ENCODE assay signal across 20 cellular contexts in genomic region chr4:10861036-10861435, GRCh38.
A peak's percentile ranks its signal among the peaks of the same experiment; 100 is the strongest.
DNase-seq lines count a peak whose midpoint lies in the region; TF ChIP-seq lines count a peak whose summit lies in the region.
"Had no signal": no experiment of that assay in that cellular context is flagged by ENCODE, and none has a peak within 500 bp of the region (broad histone marks: within the 10 kb centered on the region; RNA-seq: fewer than 3 reads in every experiment).

No MANE protein-coding gene starts in this region.

- H3K9me3 ChIP-seq in osteoblast (ENCODE audit: low read depth, low read length), result no peaks in the 10 kb centered on the region
- H3K9me3 ChIP-seq in Caco-2, result peaks cover 8% of the 10 kb centered on the region; the same call in 1 of the 2 replicates
- H3K9me3 ChIP-seq: BE2C, BLaER1 had no signal

- no peak overlapping the region for H3K27ac ChIP-seq in osteoblast (ENCODE audit: low read depth, low read length)
- H3K27ac ChIP-seq: BLaER1 had no signal

- H3K4me2 ChIP-seq in osteoblast (ENCODE audit: insufficient read depth, low read length), result no peak overlapping the region
- H3K4me2 ChIP-seq: BLaER1 had no signal

- peaks cover 3% of the 10 kb centered on the region for H3K36me3 Mint-ChIP-seq in activated T-helper 1 cell treated with anti-CD3 and anti-CD28 coated beads, Interleukin-12 subunit alpha, Interleukin-12 subunit beta, Interleukin-2, Interleukin-4 antibody, amounts not matched to agents 30 ng/mL and 10 ng/mL and 1 ng/mL, durations not matched to agents 14 hours and 24 hours and 36 hours (ENCODE audit: low read depth)
- no peaks in the 10 kb centered on the region for H3K36me3 Mint-ChIP-seq in Caco-2 (ENCODE audit: insufficient read depth, unreplicated experiment)
- H3K36me3 Mint-ChIP-seq: CD14-positive monocyte; CD4-positive, CD25-positive, alpha-beta regulatory T cell; CD8-positive, alpha-beta memory T cell had no signal

- DNase-seq in dermis blood vessel endothelial cell (peak; percentile 41), fibroblast of pulmonary artery (ENCODE audit: low read depth) (peak; percentile 4), osteoblast (ENCODE audit: insufficient read length, low spot score, missing footprints) (peak; percentile 21), ureter (ENCODE audit: low spot score) (no peak), SW480 (ENCODE audit: low spot score) (no peak), Caco-2 (no peak)
- DNase-seq in activated T-helper 1 cell treated with anti-CD3 and anti-CD28 coated beads, Interleukin-12 subunit alpha, Interleukin-12 subunit beta, Interleukin-2, Interleukin-4 antibody, amounts not matched to agents 30 ng/mL and 10 ng/mL and 1 ng/mL, durations not matched to agents 14 hours and 24 hours and 36 hours (ENCODE audit: low spot score), result no peak
- DNase-seq: 8988T; ACHN; BE2C; C1 segment of cervical spinal cord; Calu3; CD4-positive, alpha-beta memory T cell; CD4-positive, CD25-positive, alpha-beta regulatory T cell; CD8-positive, alpha-beta memory T cell; COR-L47; DMS79 treated with DMSO at 0.1 percent for 48 hours; GF-D8 had no signal

- H3K4me3 Mint-ChIP-seq in activated T-helper 1 cell treated with anti-CD3 and anti-CD28 coated beads, Interleukin-12 subunit alpha, Interleukin-12 subunit beta, Interleukin-2, Interleukin-4 antibody, amounts not matched to agents 30 ng/mL and 10 ng/mL and 1 ng/mL, durations not matched to agents 14 hours and 24 hours and 36 hours, result no peak overlapping the region
- H3K4me3 Mint-ChIP-seq in Caco-2 (ENCODE audit: unreplicated experiment), result no peak overlapping the region
- H3K4me3 Mint-ChIP-seq: CD14-positive monocyte; CD4-positive, alpha-beta memory T cell; CD4-positive, CD25-positive, alpha-beta regulatory T cell; CD8-positive, alpha-beta memory T cell had no signal

- H3K4me1 ChIP-seq in osteoblast (ENCODE audit: insufficient read depth, low read length), result no peaks in the 10 kb centered on the region
- H3K4me1 ChIP-seq in Caco-2, result no peaks in the 10 kb centered on the region
- H3K4me1 ChIP-seq: BE2C, BLaER1 had no signal

- H3K79me2 ChIP-seq in osteoblast (ENCODE audit: insufficient read depth, low read length), result no peaks in the 10 kb centered on the region

- TF ChIP-seq CTCF in fibroblast of pulmonary artery (IDR thresholded peaks at IDR 0.05; ENCODE audit: low read length, missing control alignments) (no peak), osteoblast (IDR thresholded peaks at IDR 0.05; ENCODE audit: extremely low read depth, low read depth, low read length) (no peak), Caco-2 (IDR thresholded peaks at IDR 0.05; ENCODE audit: insufficient read depth in 1 of 2, low read depth in 1 of 2, low read length in 1 of 2, severe bottlenecking in 1 of 2, unreplicated experiment in 1 of 2) (no peak)

- H3K27me3 ChIP-seq in osteoblast (ENCODE audit: insufficient read depth, low read length) (no peaks in the 10 kb centered on the region), Caco-2 (replicated peaks; ENCODE audit: control insufficient read depth, insufficient read depth, low read length) (no peaks in the 10 kb centered on the region)
- H3K27me3 ChIP-seq: BE2C, BLaER1 had no signal

- no peaks in the 10 kb centered on the region for H3K4me1 Mint-ChIP-seq in activated T-helper 1 cell treated with anti-CD3 and anti-CD28 coated beads, Interleukin-12 subunit alpha, Interleukin-12 subunit beta, Interleukin-2, Interleukin-4 antibody, amounts not matched to agents 30 ng/mL and 10 ng/mL and 1 ng/mL, durations not matched to agents 14 hours and 24 hours and 36 hours (ENCODE audit: low read depth)
- no peaks in the 10 kb centered on the region for H3K4me1 Mint-ChIP-seq in Caco-2 (ENCODE audit: low read depth, unreplicated experiment)
- H3K4me1 Mint-ChIP-seq: CD14-positive monocyte; CD4-positive, alpha-beta memory T cell; CD4-positive, CD25-positive, alpha-beta regulatory T cell; CD8-positive, alpha-beta memory T cell had no signal

- no peaks in the 10 kb centered on the region for H3K27me3 Mint-ChIP-seq in activated T-helper 1 cell treated with anti-CD3 and anti-CD28 coated beads, Interleukin-12 subunit alpha, Interleukin-12 subunit beta, Interleukin-2, Interleukin-4 antibody, amounts not matched to agents 30 ng/mL and 10 ng/mL and 1 ng/mL, durations not matched to agents 14 hours and 24 hours and 36 hours (ENCODE audit: insufficient read depth)
- H3K27me3 Mint-ChIP-seq in Caco-2 (ENCODE audit: insufficient read depth, unreplicated experiment), result no peaks in the 10 kb centered on the region
- H3K27me3 Mint-ChIP-seq: CD4-positive, alpha-beta memory T cell; CD4-positive, CD25-positive, alpha-beta regulatory T cell; CD8-positive, alpha-beta memory T cell had no signal

- intact Hi-C loops in activated T-helper 1 cell treated with anti-CD3 and anti-CD28 coated beads, Interleukin-12 subunit alpha, Interleukin-12 subunit beta, Interleukin-2, Interleukin-4 antibody, amounts not matched to agents 30 ng/mL and 10 ng/mL and 1 ng/mL, durations not matched to agents 14 hours and 24 hours and 36 hours (cut with micrococcal nuclease), result no loop called here
- intact Hi-C loops in Caco-2 (cut with micrococcal nuclease; ENCODE audit: unreplicated experiment), result no loop called here

- BruUV-seq in Caco-2 (replicated peaks; lab: Mats Ljungman, UMichigan), result no TSS peak

- POLR2A ChIA-PET in Caco-2 (lab: Charles Lee), result no interaction called here

- H3K4me3 ChIP-seq in fibroblast of pulmonary artery (replicated peaks; ENCODE audit: low read depth, low read length), result no peak overlapping the region
- no peak overlapping the region for H3K4me3 ChIP-seq in osteoblast (ENCODE audit: insufficient read depth, low read length)
- H3K4me3 ChIP-seq in Caco-2 (ENCODE audit: low read depth, low read length), result no peak overlapping the region
- H3K4me3 ChIP-seq: BLaER1 had no signal

- H3K9me3 Mint-ChIP-seq in activated T-helper 1 cell treated with anti-CD3 and anti-CD28 coated beads, Interleukin-12 subunit alpha, Interleukin-12 subunit beta, Interleukin-2, Interleukin-4 antibody, amounts not matched to agents 30 ng/mL and 10 ng/mL and 1 ng/mL, durations not matched to agents 14 hours and 24 hours and 36 hours, result peaks cover 13% of the 10 kb centered on the region
- no peaks in the 10 kb centered on the region for H3K9me3 Mint-ChIP-seq in Caco-2 (ENCODE audit: unreplicated experiment)

- CTCF ChIA-PET in Caco-2 (lab: Charles Lee), result no interaction called here

- H4K20me1 ChIP-seq in osteoblast (ENCODE audit: insufficient read depth, low read length), result no peaks in the 10 kb centered on the region
- H4K20me1 ChIP-seq: BLaER1 had no signal

- no peak overlapping the region for H2AFZ ChIP-seq in osteoblast (ENCODE audit: low read length)

- H3K27ac Mint-ChIP-seq in activated T-helper 1 cell treated with anti-CD3 and anti-CD28 coated beads, Interleukin-12 subunit alpha, Interleukin-12 subunit beta, Interleukin-2, Interleukin-4 antibody, amounts not matched to agents 30 ng/mL and 10 ng/mL and 1 ng/mL, durations not matched to agents 14 hours and 24 hours and 36 hours, result no peak overlapping the region
- H3K27ac Mint-ChIP-seq in Caco-2 (ENCODE audit: unreplicated experiment), result no peak overlapping the region
- H3K27ac Mint-ChIP-seq: CD14-positive monocyte; CD4-positive, alpha-beta memory T cell; CD4-positive, CD25-positive, alpha-beta regulatory T cell; CD8-positive, alpha-beta memory T cell had no signal

- H3K36me3 ChIP-seq in osteoblast (ENCODE audit: insufficient read depth, low read length), result no peaks in the 10 kb centered on the region
- H3K36me3 ChIP-seq in Caco-2 (ENCODE audit: control insufficient read depth, insufficient read depth, low read length), result no peaks in the 10 kb centered on the region
- H3K36me3 ChIP-seq: BE2C, BLaER1 had no signal

Comparison
In these comparisons a context has a peak if more than half of its experiments do, and no peak if none do; other contexts are left out.
1. DNase-seq: peak in dermis blood vessel endothelial cell (single experiment), fibroblast of pulmonary artery (single experiment) and osteoblast (single experiment); none in ureter (single experiment), activated T-helper 1 cell treated with anti-CD3 and anti-CD28 coated beads, Interleukin-12 subunit alpha, Interleukin-12 subunit beta, Interleukin-2, Interleukin-4 antibody, amounts not matched to agents 30 ng/mL and 10 ng/mL and 1 ng/mL, durations not matched to agents 14 hours and 24 hours and 36 hours (single experiment), SW480 (single experiment) and Caco-2 (0 of 2).